8 cellular contexts compared by ENCODE assay signal in the genomic region with DNA sequence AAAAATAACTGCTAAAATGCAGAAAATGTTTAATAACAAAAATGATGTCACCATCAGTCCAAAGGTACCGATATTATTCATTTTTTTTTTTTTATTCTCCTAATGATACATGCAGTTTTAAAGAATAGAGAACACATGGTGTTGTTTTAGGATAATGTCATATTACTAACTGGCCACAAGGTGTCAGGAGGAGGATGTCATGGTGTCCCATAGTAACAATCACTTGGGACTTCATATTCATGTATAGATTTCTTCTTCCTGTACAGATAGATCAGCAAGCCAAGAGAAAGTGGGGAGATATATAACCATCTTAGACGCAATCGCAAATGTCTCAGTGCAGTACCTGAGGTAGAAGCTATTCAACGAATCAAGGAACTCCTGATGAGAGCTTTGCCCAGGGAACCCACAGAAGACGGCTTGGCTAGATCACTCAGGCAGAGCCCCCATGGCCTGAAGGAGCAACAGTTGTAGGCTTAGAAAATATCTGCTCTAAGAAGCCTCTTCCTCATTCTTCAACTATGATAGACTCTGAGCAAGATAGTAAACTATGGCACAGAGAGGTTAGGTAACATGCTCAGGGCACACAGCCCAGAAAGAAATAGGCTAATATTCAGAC. TPM values are rescaled to one million over a fixed set of nuclear protein-coding genes. Genes with fewer than 3 reads are reported as not detected.
DNase-seq lines count a peak whose midpoint lies in the region; ATAC-seq and TF ChIP-seq lines count a peak whose summit lies in the region.

No MANE protein-coding gene starts in this region.

- H3K36me3 Mint-ChIP-seq in activated naive CD8-positive, alpha-beta T cell treated with anti-CD3 and anti-CD28 coated beads, Interleukin-2, amount 50 U/mL, for 24 hours (ENCODE audit: low read depth), result no peaks in the 10 kb centered on the region

- no peak overlapping the region for H3K27ac Mint-ChIP-seq in activated naive CD8-positive, alpha-beta T cell treated with anti-CD3 and anti-CD28 coated beads, Interleukin-2, amount 50 U/mL, for 24 hours

- H3K27me3 ChIP-seq in AG04450 (ENCODE audit: control insufficient read depth, insufficient read depth, low read length) (no peaks in the 10 kb centered on the region), right lobe of liver (no peaks in the 10 kb centered on the region)

- no peaks in the 10 kb centered on the region for H3K4me1 Mint-ChIP-seq in activated naive CD8-positive, alpha-beta T cell treated with anti-CD3 and anti-CD28 coated beads, Interleukin-2, amount 50 U/mL, for 24 hours

- intact Hi-C loops in right lobe of liver (cut with DNase I), result no loop called here

- no peak for TF ChIP-seq POLR2A in right lobe of liver (IDR thresholded peaks at IDR 0.05)

- POLR2A ChIA-PET in AG04450 (lab: Yijun Ruan, JAX), result no interaction called here

- TF ChIP-seq CTCF in AG04450 (IDR thresholded peaks at IDR 0.05; ENCODE audit: low read depth, low read length) (peak; percentile 10; the same call in 1 of the 2 replicates), GM10266 (IDR thresholded peaks at IDR 0.05; ENCODE audit: control insufficient read depth, insufficient read depth, low read depth, missing control alignments) (peak; percentile 38), right lobe of liver (IDR thresholded peaks at IDR 0.05) (peak; percentile 55 to 66 (median 58))

- H3K36me3 ChIP-seq in right lobe of liver, result no peaks in the 10 kb centered on the region

- CTCF ChIA-PET in AG04450 (lab: Charles Lee), result no interaction called here

- no peaks in the 10 kb centered on the region for H3K27me3 Mint-ChIP-seq in activated naive CD8-positive, alpha-beta T cell treated with anti-CD3 and anti-CD28 coated beads, Interleukin-2, amount 50 U/mL, for 24 hours

- 48% methylated on average over 5 of the region's 5 CpGs for WGBS in right lobe of liver (ENCODE audit: insufficient coverage, low coverage, low lambda C conversion rate, missing lambda C conversion rate)

- H3K27ac ChIP-seq in AG04450 (ENCODE audit: low read depth, low read length), result no peak overlapping the region
- no peak overlapping the region for H3K27ac ChIP-seq in right lobe of liver

- DNase-seq in AG04450 (ENCODE audit: low read depth, low spot score), result no peak
- DNase-seq in GM10266 (ENCODE audit: extremely low spot score), result peak; percentile 18
- peak; percentile 60 for DNase-seq in MV-4-11 (lab: John Stamatoyannopoulos, UW)
- no peak for DNase-seq in activated naive CD8-positive, alpha-beta T cell treated with anti-CD3 and anti-CD28 coated beads, Interleukin-2, amount 50 U/mL, for 24 hours
- DNase-seq in right lobe of liver, result no peak
- no peak for DNase-seq in stimulated activated CD4-positive, alpha-beta T cell treated with anti-CD3 and anti-CD28 coated beads, Interleukin-4, amount 100 ng/mL, for 24 hours
- no peak for DNase-seq in UCSD-AML1 (lab: John Stamatoyannopoulos, UW; ENCODE audit: unreplicated experiment)

- peak; percentile 91 for ATAC-seq in HG02588 (IDR thresholded peaks at IDR 0.05; ENCODE audit: unreplicated experiment)
- peak; percentile 70 for ATAC-seq in activated naive CD8-positive, alpha-beta T cell treated with anti-CD3 and anti-CD28 coated beads, Interleukin-2, amount 50 U/mL, for 24 hours
- peak; percentile 73 to 84 (median 74) for ATAC-seq in right lobe of liver

- H3K9me3 Mint-ChIP-seq in activated naive CD8-positive, alpha-beta T cell treated with anti-CD3 and anti-CD28 coated beads, Interleukin-2, amount 50 U/mL, for 24 hours, result no peaks in the 10 kb centered on the region

- H3K9me3 ChIP-seq in AG04450 (ENCODE audit: control insufficient read depth, insufficient read depth, low read length) (no peaks in the 10 kb centered on the region), right lobe of liver (no peaks in the 10 kb centered on the region)

- H3K4me1 ChIP-seq in right lobe of liver, result no peaks in the 10 kb centered on the region

- no peak overlapping the region for H3K4me3 ChIP-seq in AG04450 (ENCODE audit: low read depth, low read length)
- H3K4me3 ChIP-seq in right lobe of liver, result no peak overlapping the region

- H3K4me3 Mint-ChIP-seq in activated naive CD8-positive, alpha-beta T cell treated with anti-CD3 and anti-CD28 coated beads, Interleukin-2, amount 50 U/mL, for 24 hours, result no peak overlapping the region

RNA-seq across cellular contexts. Expression of a gene that starts 12.3 kb away (rescaled TPM):
- polyA plus RNA-seq in AG04450 (2011; rRNA removed), result not detected in 2 replicates
- not detected in 2 replicates for polyA minus RNA-seq in AG04450 (2011; rRNA and poly(A)+ RNA removed)
- total RNA-seq in right lobe of liver, result not detected

RNA-seq across cellular contexts. Expression of a gene that starts 22.5 kb away (rescaled TPM):
- polyA plus RNA-seq in AG04450 (2011; rRNA removed), result not detected in 2 replicates
- polyA minus RNA-seq in AG04450 (2011; rRNA and poly(A)+ RNA removed), result not detected in 2 replicates
- not detected for total RNA-seq in right lobe of liver

RNA-seq across cellular contexts. Expression of a gene that starts 25.1 kb away (rescaled TPM):
- not detected in 2 replicates for polyA plus RNA-seq in AG04450 (2011; rRNA removed)
- not detected in 2 replicates for polyA minus RNA-seq in AG04450 (2011; rRNA and poly(A)+ RNA removed)
- total RNA-seq in right lobe of liver, result not detected

RNA-seq across cellular contexts. Expression of a gene that starts 32.7 kb away (rescaled TPM):
- polyA plus RNA-seq in AG04450 (2011; rRNA removed), result not detected in 2 replicates
- polyA minus RNA-seq in AG04450 (2011; rRNA and poly(A)+ RNA removed), result not detected in 2 replicates
- not detected for total RNA-seq in right lobe of liver

RNA-seq across cellular contexts. Expression of a gene that starts 48.0 kb away (rescaled TPM):
- not detected in 2 replicates for polyA plus RNA-seq in AG04450 (2011; rRNA removed)
- not detected in 2 replicates for polyA minus RNA-seq in AG04450 (2011; rRNA and poly(A)+ RNA removed)
- total RNA-seq in right lobe of liver, result not detected

Comparison
In these comparisons a context has a peak if more than half of its experiments do, and no peak if none do; other contexts are left out.
1. DNase-seq: peak in GM10266 (single experiment) and MV-4-11 (single experiment); none in AG04450 (single experiment), activated naive CD8-positive, alpha-beta T cell treated with anti-CD3 and anti-CD28 coated beads, Interleukin-2, amount 50 U/mL, for 24 hours (single experiment), right lobe of liver (0 of 3), stimulated activated CD4-positive, alpha-beta T cell treated with anti-CD3 and anti-CD28 coated beads, Interleukin-4, amount 100 ng/mL, for 24 hours (single experiment) and UCSD-AML1 (single experiment).
2. Peak in every context shown above with its lines, with median percentiles within 50 percentile points of each other: CTCF ChIP-seq and ATAC-seq.